Comparison of ENCODE assay signal across 19 cellular contexts in genomic region chr14:97349946-97350345, GRCh38.
"Had no signal": no experiment of that assay in that cellular context is flagged by ENCODE, and none has a peak within 500 bp of the region (broad histone marks: within the 10 kb centered on the region; RNA-seq: fewer than 3 reads in every experiment).

No MANE protein-coding gene starts in this region.

- H3K4me1 Mint-ChIP-seq: mesothelial cell of epicardium, naive B cell had no signal

- H3K4me1 ChIP-seq: esophagus muscularis mucosa, foreskin keratinocyte, gastroesophageal sphincter, heart left ventricle, left lung, lower lobe of right lung had no signal

- H3K4me3 Mint-ChIP-seq: mesothelial cell of epicardium, naive B cell had no signal

- H3K4me3 ChIP-seq: coronary artery, dorsolateral prefrontal cortex, esophagus muscularis mucosa, gastroesophageal sphincter, heart left ventricle, hepatocyte, left lung, lower lobe of right lung, mucosa of descending colon had no signal

- H3K36me3 Mint-ChIP-seq: mesothelial cell of epicardium, naive B cell had no signal

- H3K27ac ChIP-seq: coronary artery, dorsolateral prefrontal cortex, esophagus muscularis mucosa, foreskin keratinocyte, gastroesophageal sphincter, heart left ventricle, left lung, lower lobe of right lung had no signal

- H3K36me3 ChIP-seq: esophagus muscularis mucosa, gastroesophageal sphincter, heart left ventricle, left lung, lower lobe of right lung had no signal

- ATAC-seq: foreskin keratinocyte, gastroesophageal sphincter, heart left ventricle, left cardiac atrium, left lung, left ventricle myocardium superior, lower lobe of right lung had no signal

- H3K9me3 ChIP-seq: esophagus muscularis mucosa, gastroesophageal sphincter, heart left ventricle, left lung, lower lobe of right lung, mucosa of descending colon had no signal

- H3K27ac Mint-ChIP-seq: mesothelial cell of epicardium had no signal

- DNase-seq: dermis blood vessel endothelial cell; dorsolateral prefrontal cortex; effector CD4-positive, alpha-beta T cell; effector memory CD4-positive, alpha-beta T cell; foreskin keratinocyte; heart left ventricle; hypothalamus; left cardiac atrium; left lung; left ventricle myocardium superior; lower lobe of right lung; mesenchymal stem cell; mucosa of descending colon; naive B cell had no signal
